32 cellular contexts compared by ENCODE assay signal in the genomic region with DNA sequence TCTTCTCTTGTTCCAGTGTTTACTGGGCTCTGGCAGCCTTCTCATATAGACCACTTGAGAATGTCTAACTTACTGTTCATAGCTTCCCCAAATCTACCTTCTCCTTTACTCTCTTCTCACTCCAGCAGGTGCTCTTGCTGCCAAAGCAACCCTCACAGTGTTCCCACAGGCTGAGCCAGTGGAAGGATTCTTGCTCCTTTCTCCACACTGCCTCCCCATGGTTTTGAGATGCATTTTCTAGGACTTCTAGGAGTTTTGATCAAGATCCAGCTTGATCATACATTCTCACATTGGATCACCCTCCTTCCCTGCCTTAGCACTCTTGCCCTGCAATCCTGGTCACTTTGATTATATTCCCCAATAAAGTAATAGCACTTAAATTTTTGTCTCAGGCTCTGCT.
DNase-seq lines count a peak whose midpoint lies in the region; FAIRE-seq and TF ChIP-seq lines count a peak whose summit lies in the region.
"Had no signal": no experiment of that assay in that cellular context is flagged by ENCODE, and none has a peak within 500 bp of the region (broad histone marks: within the 10 kb centered on the region; RNA-seq: fewer than 3 reads in every experiment).

No MANE protein-coding gene starts in this region.

- peaks cover 9% of the 10 kb centered on the region for H3K4me1 Mint-ChIP-seq in progenitor cell of endocrine pancreas (ENCODE audit: low read depth)
- H3K4me1 Mint-ChIP-seq: activated CD4-positive, alpha-beta memory T cell treated with anti-CD3 and anti-CD28 coated beads, Interleukin-2, amount 10 ng/mL, durations not matched to agents 7 days and 5 days; mesothelial cell of epicardium; nephron had no signal

- H3K4me3 Mint-ChIP-seq in progenitor cell of endocrine pancreas (ENCODE audit: low read depth) = no peak overlapping the region
- H3K4me3 Mint-ChIP-seq: activated CD4-positive, alpha-beta memory T cell treated with anti-CD3 and anti-CD28 coated beads, Interleukin-2, amount 10 ng/mL, durations not matched to agents 7 days and 5 days; activated T-cell treated with anti-CD3 and anti-CD28 coated beads, Interleukin-2, amount 50 U/mL, for 4 hours; mesothelial cell of epicardium; nephron; T-helper 1 cell treated with Interleukin-12 subunit alpha and Interleukin-12 subunit beta and Interleukin-4 antibody, amounts not matched to agents 30 μg/mL and 1 μg/mL, for 36 hours had no signal

- no peak overlapping the region for H3K27ac ChIP-seq in kidney (ENCODE audit: low read depth in 2 of 2, low read length in 2 of 2)
- H3K27ac ChIP-seq: ascending aorta; BLaER1 treated with 17β-estradiol and CSF1 and Interleukin-3, amounts not matched to agents 10 nM and 100 nM; hepatocyte; prostate gland had no signal

- H3K36me3 Mint-ChIP-seq in progenitor cell of endocrine pancreas (ENCODE audit: insufficient read depth) = no peaks in the 10 kb centered on the region
- H3K36me3 Mint-ChIP-seq: mesothelial cell of epicardium had no signal

- no peaks in the 10 kb centered on the region for H3K27me3 Mint-ChIP-seq in progenitor cell of endocrine pancreas
- H3K27me3 Mint-ChIP-seq: activated CD4-positive, alpha-beta memory T cell treated with anti-CD3 and anti-CD28 coated beads, Interleukin-2, amount 10 ng/mL, durations not matched to agents 7 days and 5 days had no signal

- no peaks in the 10 kb centered on the region for H3K9me3 ChIP-seq in kidney (ENCODE audit: control insufficient read depth in 1 of 2, low read length in 2 of 2)
- H3K9me3 ChIP-seq: ascending aorta; BLaER1 treated with 17β-estradiol and CSF1 and Interleukin-3, amounts not matched to agents 10 nM and 100 nM; prostate gland had no signal

- TF ChIP-seq CTCF in progenitor cell of endocrine pancreas (IDR thresholded peaks at IDR 0.05; ENCODE audit: unreplicated experiment) (peak; percentile 31), kidney (IDR thresholded peaks at IDR 0.05; ENCODE audit: borderline replicate concordance, extremely low read depth, insufficient read depth) (no peak)

- H3K9me3 Mint-ChIP-seq in progenitor cell of endocrine pancreas (ENCODE audit: low read depth) = peaks cover 15% of the 10 kb centered on the region
- H3K9me3 Mint-ChIP-seq: activated CD4-positive, alpha-beta memory T cell treated with anti-CD3 and anti-CD28 coated beads, Interleukin-2, amount 10 ng/mL, durations not matched to agents 7 days and 5 days had no signal

- H3K36me3 ChIP-seq in kidney (ENCODE audit: control insufficient read depth in 1 of 2, insufficient read depth in 2 of 2, low read length in 2 of 2) = no peaks in the 10 kb centered on the region
- H3K36me3 ChIP-seq: ascending aorta; BLaER1 treated with 17β-estradiol and CSF1 and Interleukin-3, amounts not matched to agents 10 nM and 100 nM; prostate gland had no signal

- DNase-seq in NCI-H82 (lab: John Stamatoyannopoulos, UW) = peak; percentile 2
- DNase-seq in NCI-H82 treated with DMSO at 0.1 percent for 48 hours (lab: John Stamatoyannopoulos, UW; ENCODE audit: unreplicated experiment) = no peak
- DNase-seq in NCI-H460 (ENCODE audit: extremely low read depth, low read depth) = peak; percentile 2
- DNase-seq in dermis blood vessel endothelial cell = peak; percentile 17
- no peak for DNase-seq in progenitor cell of endocrine pancreas (ENCODE audit: low spot score, unreplicated experiment)
- no peak for DNase-seq in posterior vena cava (ENCODE audit: low spot score)
- DNase-seq in kidney = no peak
- DNase-seq in DMS114 treated with DMSO at 0.1 percent for 48 hours (lab: John Stamatoyannopoulos, UW; ENCODE audit: unreplicated experiment) = no peak
- DNase-seq: activated CD4-positive, alpha-beta memory T cell treated with anti-CD3 and anti-CD28 coated beads, Interleukin-2, amount 10 ng/mL, durations not matched to agents 7 days and 5 days; activated CD4-positive, CD25-positive, alpha-beta regulatory T cell; activated naive CD4-positive, alpha-beta T cell treated with anti-CD3 and anti-CD28 coated beads, Interleukin-2, amount 50 U/mL, for 16 hours; activated T-cell treated with anti-CD3 and anti-CD28 coated beads, Interleukin-2, amount 50 U/mL, for 4 hours; foreskin fibroblast; KG1; kidney glomerular epithelial cell; NCI-H1092 treated with DMSO at 0.1 percent for 48 hours; NCI-H2081; NCI-H526; SIG-M5; stimulated activated CD4-positive, alpha-beta T cell treated with anti-CD3 and anti-CD28 coated beads, Interleukin-2, amount 100 ng/mL, for 48 hours had no signal

- H3K9ac ChIP-seq in kidney (ENCODE audit: low read length in 2 of 2) = no peak overlapping the region
- H3K9ac ChIP-seq: BLaER1 treated with 17β-estradiol and CSF1 and Interleukin-3, amounts not matched to agents 10 nM and 100 nM had no signal

- no peak for FAIRE-seq in kidney (lab: Jason Lieb, UNC)
- FAIRE-seq: A204.1, D721Med, endometrium, GM12891, urothelium cell line had no signal

- H3K27ac Mint-ChIP-seq in progenitor cell of endocrine pancreas = no peak overlapping the region
- H3K27ac Mint-ChIP-seq: activated CD4-positive, alpha-beta memory T cell treated with anti-CD3 and anti-CD28 coated beads, Interleukin-2, amount 10 ng/mL, durations not matched to agents 7 days and 5 days; mesothelial cell of epicardium; nephron; T-helper 1 cell treated with Interleukin-12 subunit alpha and Interleukin-12 subunit beta and Interleukin-4 antibody, amounts not matched to agents 30 μg/mL and 1 μg/mL, for 36 hours had no signal

- H3K4me3 ChIP-seq in kidney (ENCODE audit: low read length in 2 of 2) = no peak overlapping the region
- H3K4me3 ChIP-seq: ascending aorta; BLaER1 treated with 17β-estradiol and CSF1 and Interleukin-3, amounts not matched to agents 10 nM and 100 nM; hepatocyte; prostate gland had no signal

- intact Hi-C loops in posterior vena cava (cut with DNase I) = no loop called here
- intact Hi-C loops in kidney (cut with DNase I) = no loop called here

- H3K4me1 ChIP-seq in kidney (ENCODE audit: control insufficient read depth in 1 of 2, insufficient read depth in 1 of 2, low read depth in 1 of 2, low read length in 2 of 2) = no peaks in the 10 kb centered on the region
- H3K4me1 ChIP-seq: ascending aorta; BLaER1 treated with 17β-estradiol and CSF1 and Interleukin-3, amounts not matched to agents 10 nM and 100 nM; prostate gland had no signal

Comparison
In these comparisons a context has a peak if more than half of its experiments do, and no peak if none do; other contexts are left out.
1. DNase-seq: peak in NCI-H82 (single experiment), NCI-H460 (single experiment) and dermis blood vessel endothelial cell (single experiment); none in NCI-H82 treated with DMSO at 0.1 percent for 48 hours (single experiment), progenitor cell of endocrine pancreas (single experiment), posterior vena cava (single experiment), kidney (single experiment) and DMS114 treated with DMSO at 0.1 percent for 48 hours (single experiment).